In the genomic region with DNA sequence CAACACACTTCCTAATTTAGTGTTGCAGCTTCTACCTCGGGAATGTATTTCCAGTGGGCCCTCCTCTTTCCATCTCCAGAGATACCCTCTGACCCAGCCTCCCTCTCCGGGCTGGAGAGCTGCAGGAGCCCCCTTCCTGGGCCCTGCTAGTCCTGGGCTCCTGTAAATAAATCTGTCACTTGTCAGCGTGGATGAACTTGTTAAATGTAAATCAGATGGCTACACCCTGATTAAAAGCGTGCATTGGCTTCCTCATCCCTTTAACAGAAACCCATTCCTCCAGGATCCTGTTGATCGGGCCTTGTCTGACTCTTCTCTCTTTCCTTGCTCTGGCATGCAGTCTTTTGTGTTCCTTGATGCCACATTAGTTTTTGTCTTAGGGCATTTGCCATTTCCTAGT, we compare ENCODE assay signal across 12 cellular contexts. TPM values are rescaled to one million over a fixed set of nuclear protein-coding genes. Genes with fewer than 3 reads are reported as not detected.
A peak's percentile ranks its signal among the peaks of the same experiment; 100 is the strongest.
DNase-seq lines count a peak whose midpoint lies in the region; ATAC-seq, FAIRE-seq and TF ChIP-seq lines count a peak whose summit lies in the region.
"Had no signal": no experiment of that assay in that cellular context is flagged by ENCODE, and none has a peak within 500 bp of the region (broad histone marks: within the 10 kb centered on the region; RNA-seq: fewer than 3 reads in every experiment).

No MANE protein-coding gene starts in this region.

- H3K9me3 Mint-ChIP-seq in activated CD4-positive, alpha-beta T cell treated with anti-CD3 and anti-CD28 coated beads, Interleukin-2, amount 10 ng/mL, durations not matched to agents 24 days and 14 days, result no peaks in the 10 kb centered on the region

- WGBS in gastroesophageal sphincter (ENCODE audit: low coverage in 1 of 2), 2 donors, result 49 to 77% methylated on average over 4 of the region's 5 CpGs

- no peak for TF ChIP-seq POLR2A in gastroesophageal sphincter (IDR thresholded peaks at IDR 0.05)
- no peak for TF ChIP-seq POLR2A in GM12892 (IDR thresholded peaks at IDR 0.05; ENCODE audit: low read depth, low read length)

- peak overlapping the region in 3 of 4 donors; percentile 96 to 100 (median 97) for H3K27ac ChIP-seq in gastroesophageal sphincter
- H3K27ac ChIP-seq in stomach smooth muscle (ENCODE audit: low read length), result peak overlapping the region; percentile 41

- no peaks in the 10 kb centered on the region for H3K36me3 ChIP-seq in gastroesophageal sphincter
- no peaks in the 10 kb centered on the region for H3K36me3 ChIP-seq in stomach smooth muscle (ENCODE audit: control insufficient read depth in 2 of 2, insufficient read depth in 2 of 2, low read length in 2 of 2)

- intact Hi-C loops in activated CD4-positive, alpha-beta T cell treated with anti-CD3 and anti-CD28 coated beads, Interleukin-2, amount 10 ng/mL, durations not matched to agents 24 days and 14 days (cut with micrococcal nuclease), result loop anchor here (5.0 kb wide), 1 partner anchor 238 kb away; no protein-coding TSS in a partner anchor

- H3K27ac Mint-ChIP-seq in activated CD4-positive, alpha-beta T cell treated with anti-CD3 and anti-CD28 coated beads, Interleukin-2, amount 10 ng/mL, durations not matched to agents 24 days and 14 days, result peak overlapping the region; percentile 42
- peak overlapping the region; percentile 83 for H3K27ac Mint-ChIP-seq in T-helper 17 cell

- peaks cover 35% of the 10 kb centered on the region for H3K4me1 Mint-ChIP-seq in activated CD4-positive, alpha-beta T cell treated with anti-CD3 and anti-CD28 coated beads, Interleukin-2, amount 10 ng/mL, durations not matched to agents 24 days and 14 days
- H3K4me1 Mint-ChIP-seq in T-helper 17 cell, result peaks cover 36% of the 10 kb centered on the region

- H3K4me3 Mint-ChIP-seq in activated CD4-positive, alpha-beta T cell treated with anti-CD3 and anti-CD28 coated beads, Interleukin-2, amount 10 ng/mL, durations not matched to agents 24 days and 14 days, result peak overlapping the region; percentile 87
- peak overlapping the region; percentile 62 for H3K4me3 Mint-ChIP-seq in T-helper 17 cell

- H3K36me3 Mint-ChIP-seq in activated CD4-positive, alpha-beta T cell treated with anti-CD3 and anti-CD28 coated beads, Interleukin-2, amount 10 ng/mL, durations not matched to agents 24 days and 14 days (ENCODE audit: low read depth), result peaks cover 11% of the 10 kb centered on the region
- H3K36me3 Mint-ChIP-seq in T-helper 17 cell (ENCODE audit: low read depth), result no peaks in the 10 kb centered on the region

- FAIRE-seq in GM12892 (lab: Jason Lieb, UNC), result no peak
- FAIRE-seq: TTC549 had no signal

- TF ChIP-seq EP300 in gastroesophageal sphincter (IDR thresholded peaks at IDR 0.05), result no peak

- H3K4me3 ChIP-seq in gastroesophageal sphincter, result no peak overlapping the region
- no peak overlapping the region for H3K4me3 ChIP-seq in stomach smooth muscle (ENCODE audit: low read length in 2 of 2)

- ATAC-seq in T-helper 17 cell (no peak), gastroesophageal sphincter (no peak), HG02642 (IDR thresholded peaks at IDR 0.05; ENCODE audit: poor library complexity, unreplicated experiment) (no peak)

- H3K4me1 ChIP-seq in gastroesophageal sphincter (peaks cover 0 to 72% (median 14%) of the 10 kb centered on the region in 3 donors), stomach smooth muscle (ENCODE audit: control insufficient read depth, insufficient read depth, low read length) (peaks cover 24% of the 10 kb centered on the region)

- no peaks in the 10 kb centered on the region for H3K27me3 Mint-ChIP-seq in activated CD4-positive, alpha-beta T cell treated with anti-CD3 and anti-CD28 coated beads, Interleukin-2, amount 10 ng/mL, durations not matched to agents 24 days and 14 days
- H3K27me3 Mint-ChIP-seq in T-helper 17 cell, result no peaks in the 10 kb centered on the region

- TF ChIP-seq CTCF in gastroesophageal sphincter (IDR thresholded peaks at IDR 0.05), result no peak

- no peak overlapping the region for H3K9ac ChIP-seq in stomach smooth muscle (ENCODE audit: low read length in 2 of 2)

- H3K9me3 ChIP-seq in T-helper 17 cell (ENCODE audit: control insufficient read depth, low read length, poor library complexity, severe bottlenecking) (no peaks in the 10 kb centered on the region), gastroesophageal sphincter (no peaks in the 10 kb centered on the region), stomach smooth muscle (ENCODE audit: control insufficient read depth in 2 of 2, low read length in 2 of 2) (no peaks in the 10 kb centered on the region)

- no peaks in the 10 kb centered on the region for H3K27me3 ChIP-seq in gastroesophageal sphincter
- H3K27me3 ChIP-seq in stomach smooth muscle (ENCODE audit: control insufficient read depth in 1 of 2, insufficient read depth in 2 of 2, low read length in 2 of 2), result no peaks in the 10 kb centered on the region

- DNase-seq in activated CD4-positive, alpha-beta T cell treated with anti-CD3 and anti-CD28 coated beads, Interleukin-2, amount 10 ng/mL, durations not matched to agents 24 days and 14 days, result no peak
- DNase-seq in activated CD4-positive, alpha-beta T cell treated with anti-CD3 and anti-CD28 coated beads, Interleukin-2, amount 50 U/mL, for 4 hours, result no peak
- DNase-seq in T-helper 17 cell (no peak), GM12892 (ENCODE audit: insufficient read length) (no peak), germinal center (ENCODE audit: low spot score) (no peak)
- DNase-seq: activated gamma-delta T cell treated with Interleukin-2 at 50 U/mL for 16 hours; effector memory CD4-positive, alpha-beta T cell; NCI-H1048 had no signal

RNA-seq across cellular contexts. Expression of a gene that starts 2.4 kb away (rescaled TPM):
- 17.5 and 22.0 TPM in 2 replicates for total RNA-seq in activated CD4-positive, alpha-beta T cell treated with anti-CD3 and anti-CD28 coated beads, Interleukin-2, amount 10 ng/mL, durations not matched to agents 24 days and 14 days
- 10 to 100 TPM; 29.5 to 29.9 TPM for total RNA-seq in T-helper 17 cell
- total RNA-seq in gastroesophageal sphincter, result 10 to 100 TPM in 3 of 4 donors, 1 to 10 TPM in 1; 8.5 to 26.8 (median 16.8) TPM
- 4.7 TPM for polyA plus RNA-seq in GM12892 (2012; ENCODE audit: missing spikeins)
